Comparison of ENCODE assay signal across 39 cellular contexts in the genomic region with DNA sequence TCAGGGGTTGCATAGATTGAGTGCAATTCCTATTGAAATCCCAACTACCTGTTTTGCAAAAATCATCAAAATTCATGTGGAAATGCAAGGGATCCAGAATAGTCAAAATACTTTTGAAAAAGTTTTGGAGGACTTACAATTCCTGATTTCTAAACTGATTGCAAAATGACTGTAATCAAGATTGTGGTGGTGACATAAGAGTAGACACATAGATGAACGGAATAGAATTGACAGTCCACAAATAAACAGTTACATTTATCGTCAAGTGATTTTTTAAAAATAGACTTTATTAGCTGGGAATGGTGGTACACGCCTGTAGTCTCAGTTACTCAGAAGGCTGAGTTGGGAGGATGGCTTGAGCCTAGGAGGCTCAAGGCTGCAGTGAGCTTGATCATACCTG. TPM values are rescaled to one million over a fixed set of nuclear protein-coding genes. Genes with fewer than 3 reads are reported as not detected.
"Had no signal": no experiment of that assay in that cellular context is flagged by ENCODE, and none has a peak within 500 bp of the region (broad histone marks: within the 10 kb centered on the region; RNA-seq: fewer than 3 reads in every experiment).

No MANE protein-coding gene starts in this region.

- H3K27me3 ChIP-seq: adrenal gland, ascending aorta, body of pancreas, breast epithelium had no signal

- ATAC-seq: activated naive CD4-positive, alpha-beta T cell treated with anti-CD3 and anti-CD28 coated beads, Interleukin-2, amount 50 U/mL, for 72 hours; activated naive CD8-positive, alpha-beta T cell treated with anti-CD3 and anti-CD28 coated beads, Interleukin-2, amount 50 U/mL, for 24 hours; activated T-cell treated with anti-CD3 and anti-CD28 coated beads, Interleukin-2, amount 50 U/mL, for 4 hours; activated T-cell treated with anti-CD3 and anti-CD28 coated beads, Interleukin-2, amount 50 U/mL, for 72 hours; activated T-helper 17 cell treated with anti-CD3 and anti-CD28 coated beads, Interleukin-2, amount 50 U/mL, for 72 hours; body of pancreas had no signal

- H3K9me3 ChIP-seq: adrenal gland, ascending aorta, body of pancreas, breast epithelium had no signal

- DNase-seq: activated effector memory CD4-positive, alpha-beta T cell treated with anti-CD3 and anti-CD28 coated beads, Interleukin-2, amount 50 U/mL, for 16 hours; activated effector memory CD4-positive, alpha-beta T cell treated with Interleukin-2 at 50 U/mL for 16 hours; activated gamma-delta T cell; activated gamma-delta T cell treated with Interleukin-2 at 50 U/mL for 16 hours; activated naive CD4-positive, alpha-beta T cell; activated naive CD4-positive, alpha-beta T cell treated with anti-CD3 and anti-CD28 coated beads for 36 hours; activated naive CD4-positive, alpha-beta T cell treated with anti-CD3 and anti-CD28 coated beads, Interleukin-2, amount 10 ng/mL, durations not matched to agents 7 days and 5 days; activated naive CD4-positive, alpha-beta T cell treated with anti-CD3 and anti-CD28 coated beads, Interleukin-2, amount 50 U/mL, for 16 hours; activated naive CD4-positive, alpha-beta T cell treated with Interleukin-2 at 50 U/mL for 16 hours; activated naive CD8-positive, alpha-beta T cell treated with anti-CD3 and anti-CD28 coated beads for 36 hours; activated naive CD8-positive, alpha-beta T cell treated with anti-CD3 and anti-CD28 coated beads, Interleukin-2, amount 10 ng/mL, durations not matched to agents 7 days and 5 days; activated naive CD8-positive, alpha-beta T cell treated with anti-CD3 and anti-CD28 coated beads, Interleukin-2, amount 50 U/mL, for 24 hours; activated T-cell treated with anti-CD3 and anti-CD28 coated beads, Interleukin-2, amount 50 U/mL, for 4 hours; activated T-cell treated with anti-CD3 and anti-CD28 coated beads, Interleukin-2, amount 50 U/mL, for 48 hours; activated T-cell treated with anti-CD3 and anti-CD28 coated beads, Interleukin-2, amount 50 U/mL, for 72 hours; adrenal gland; amniotic stem cell; amygdala; anterior cingulate cortex; aorta; body of pancreas; brain microvascular endothelial cell; caudate nucleus; central memory CD4-positive, alpha-beta T cell; cerebellar nuclear complex had no signal

- H3K27ac ChIP-seq: adrenal gland, ascending aorta, body of pancreas, brain microvascular endothelial cell, breast epithelium, cardiac muscle cell had no signal

- H3K4me3 ChIP-seq: adrenal gland, ascending aorta, body of pancreas, breast epithelium, cardiac muscle cell had no signal

- H3K4me1 ChIP-seq: ascending aorta had no signal

- H3K36me3 ChIP-seq: adrenal gland, ascending aorta, brain microvascular endothelial cell, breast epithelium, cardiac muscle cell had no signal

- FAIRE-seq: astrocyte, bronchial epithelial cell, colon had no signal

RNA-seq across cellular contexts. Expression of gene SLC7A4, which starts 2.6 kb away (rescaled TPM):
- total RNA-seq: activated naive CD4-positive, alpha-beta T cell treated with anti-CD3 and anti-CD28 coated beads for 36 hours; activated naive CD4-positive, alpha-beta T cell treated with anti-CD3 and anti-CD28 coated beads, Interleukin-2, amount 50 U/mL, for 72 hours; activated T-cell treated with anti-CD3 and anti-CD28 coated beads, Interleukin-2, amount 50 U/mL, for 72 hours; activated T-helper 1 cell treated with anti-CD3 and anti-CD28 coated beads, Interleukin-12 subunit alpha, Interleukin-12 subunit beta, Interleukin-2, Interleukin-4 antibody, amounts not matched to agents 30 ng/mL and 10 ng/mL and 1 ng/mL, durations not matched to agents 14 hours and 24 hours and 36 hours; activated T-helper 17 cell treated with anti-CD3 and anti-CD28 coated beads, Interleukin-2, amount 50 U/mL, for 72 hours; cardiac septum had no signal
- polyA plus RNA-seq: aorta had no signal

RNA-seq across cellular contexts. Expression of gene LRRC74B, which starts 10.8 kb away (rescaled TPM):
- total RNA-seq: activated naive CD4-positive, alpha-beta T cell treated with anti-CD3 and anti-CD28 coated beads for 36 hours; activated naive CD4-positive, alpha-beta T cell treated with anti-CD3 and anti-CD28 coated beads, Interleukin-2, amount 50 U/mL, for 72 hours; activated naive CD8-positive, alpha-beta T cell treated with anti-CD3 and anti-CD28 coated beads for 36 hours; activated naive CD8-positive, alpha-beta T cell treated with anti-CD3 and anti-CD28 coated beads, Interleukin-2, amount 10 ng/mL, durations not matched to agents 7 days and 5 days; activated T-cell treated with anti-CD3 and anti-CD28 coated beads, Interleukin-2, amount 50 U/mL, for 4 hours; activated T-cell treated with anti-CD3 and anti-CD28 coated beads, Interleukin-2, amount 50 U/mL, for 72 hours; activated T-helper 1 cell treated with anti-CD3 and anti-CD28 coated beads, Interleukin-12 subunit alpha, Interleukin-12 subunit beta, Interleukin-2, Interleukin-4 antibody, amounts not matched to agents 30 ng/mL and 10 ng/mL and 1 ng/mL, durations not matched to agents 14 hours and 24 hours and 36 hours; activated T-helper 17 cell treated with anti-CD3 and anti-CD28 coated beads, Interleukin-2, amount 50 U/mL, for 72 hours; activated T-helper 2 cell treated with anti-CD3 and anti-CD28 coated beads, Interferon-gamma antibody, Interleukin-2, Interleukin-4, amounts not matched to agents 10 μg/mL and 5 μg/mL and 100 μg/mL, durations not matched to agents 14 hours and 24 hours and 36 hours; aorta; astrocyte; body of pancreas; breast epithelium; bronchial epithelial cell; cardiac septum; cerebellum; chondrocyte had no signal
- polyA plus RNA-seq: adipose tissue, cardiac muscle cell had no signal

RNA-seq across cellular contexts. Expression of gene P2RX6, which starts 20.0 kb away (rescaled TPM):
- total RNA-seq: ascending aorta, body of pancreas had no signal
